In the genomic region with DNA sequence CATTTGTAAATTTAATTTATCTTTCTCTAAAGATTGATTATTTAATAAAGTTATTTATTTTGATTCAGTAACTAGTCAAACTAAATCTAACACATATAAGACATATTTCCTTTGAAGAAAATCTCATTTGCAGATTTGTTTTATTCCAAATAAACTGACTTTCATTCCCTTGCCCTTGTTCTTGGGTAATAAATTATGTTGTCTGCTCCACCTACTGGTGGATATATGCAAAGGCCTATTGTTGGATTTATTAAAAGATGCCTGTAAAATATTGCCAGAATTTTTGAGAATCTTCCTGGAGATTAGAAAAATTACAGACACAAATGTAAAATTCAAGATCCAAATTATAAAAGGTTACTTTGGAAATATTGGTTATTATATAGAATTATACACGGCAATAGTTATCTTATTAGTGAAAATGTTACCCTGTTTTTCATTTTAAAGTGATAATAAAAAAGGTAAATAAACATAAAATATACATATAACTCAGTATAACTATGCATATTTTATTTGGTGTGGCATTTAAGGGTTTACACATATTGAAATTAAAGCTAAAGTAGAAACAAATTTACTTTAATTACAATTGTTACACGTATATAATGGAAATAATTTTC, we compare ENCODE assay signal across 10 cellular contexts.
DNase-seq lines count a peak whose midpoint lies in the region; ATAC-seq, FAIRE-seq and TF ChIP-seq lines count a peak whose summit lies in the region.
"Had no signal": no experiment of that assay in that cellular context is flagged by ENCODE, and none has a peak within 500 bp of the region (broad histone marks: within the 10 kb centered on the region; RNA-seq: fewer than 3 reads in every experiment).

No MANE protein-coding gene starts in this region.

- no peaks in the 10 kb centered on the region for H3K4me1 ChIP-seq in astrocyte (ENCODE audit: insufficient read depth, low read length)
- H3K4me1 ChIP-seq in liver (ENCODE audit: control insufficient read depth in 4 of 4, insufficient read depth in 4 of 4, low read length in 3 of 4) = no peaks in the 10 kb centered on the region
- H3K4me1 ChIP-seq: HAP-1 had no signal

- H3K9me3 ChIP-seq in astrocyte (ENCODE audit: insufficient read depth, low read depth, low read length) = no peaks in the 10 kb centered on the region
- H3K9me3 ChIP-seq in liver (ENCODE audit: control insufficient read depth in 4 of 4, low read length in 3 of 4) = no peaks in the 10 kb centered on the region
- H3K9me3 ChIP-seq: HAP-1 had no signal

- H3K36me3 Mint-ChIP-seq in astrocyte (ENCODE audit: low read depth, unreplicated experiment) = no peaks in the 10 kb centered on the region
- no peaks in the 10 kb centered on the region for H3K36me3 Mint-ChIP-seq in activated naive CD8-positive, alpha-beta T cell treated with anti-CD3 and anti-CD28 coated beads, Interleukin-2, amount 50 U/mL, for 24 hours (ENCODE audit: low read depth)

- H3K27me3 Mint-ChIP-seq in astrocyte (ENCODE audit: low read depth, unreplicated experiment) = no peaks in the 10 kb centered on the region
- H3K27me3 Mint-ChIP-seq in activated naive CD8-positive, alpha-beta T cell treated with anti-CD3 and anti-CD28 coated beads, Interleukin-2, amount 50 U/mL, for 24 hours = no peaks in the 10 kb centered on the region

- no peak for FAIRE-seq in astrocyte (lab: Jason Lieb, UNC)

- H4K20me1 ChIP-seq in astrocyte (ENCODE audit: insufficient read depth, low read length) = no peaks in the 10 kb centered on the region

- peak; percentile 21 for DNase-seq in AG20443 (ENCODE audit: low spot score)
- DNase-seq in GM20000 (ENCODE audit: low spot score) = peak; percentile 8
- DNase-seq in NCI-H2081 (lab: John Stamatoyannopoulos, UW) = peak; percentile 41 to 63
- DNase-seq in astrocyte (ENCODE audit: low read depth) = peak; percentile 13
- no peak for DNase-seq in activated naive CD8-positive, alpha-beta T cell treated with anti-CD3 and anti-CD28 coated beads, Interleukin-2, amount 50 U/mL, for 24 hours

- no peak overlapping the region for H3K27ac Mint-ChIP-seq in astrocyte (ENCODE audit: unreplicated experiment)
- H3K27ac Mint-ChIP-seq in activated naive CD8-positive, alpha-beta T cell treated with anti-CD3 and anti-CD28 coated beads, Interleukin-2, amount 50 U/mL, for 24 hours = no peak overlapping the region

- no peak overlapping the region for H3K4me3 ChIP-seq in astrocyte (ENCODE audit: insufficient read depth, low read depth, low read length)
- no peak overlapping the region for H3K4me3 ChIP-seq in liver (ENCODE audit: low read depth in 1 of 3, low read length in 3 of 3)
- H3K4me3 ChIP-seq: HAP-1 had no signal

- H2AFZ ChIP-seq in astrocyte (ENCODE audit: low read depth, low read length) = no peak overlapping the region

- TF ChIP-seq CTCF in GM20000 (IDR thresholded peaks at IDR 0.05; ENCODE audit: extremely low read depth, missing control alignments) (peak; percentile 39), astrocyte (IDR thresholded peaks at IDR 0.05; ENCODE audit: insufficient read depth, low read depth, low read length) (peak; percentile 80), liver (IDR thresholded peaks at IDR 0.05; ENCODE audit: low read depth, low read length, missing input control) (peak; percentile 69)

- H3K27ac ChIP-seq in astrocyte (ENCODE audit: low read depth, low read length) (no peak overlapping the region), liver (ENCODE audit: low read depth in 1 of 2, low read length in 2 of 2) (no peak overlapping the region)
- H3K27ac ChIP-seq: epithelial cell of prostate had no signal

- H3K27me3 ChIP-seq in astrocyte (ENCODE audit: insufficient read depth, low read length) (no peaks in the 10 kb centered on the region), liver (ENCODE audit: control insufficient read depth in 4 of 4, insufficient read depth in 4 of 4, low read length in 3 of 4) (no peaks in the 10 kb centered on the region)

- WGBS in liver = 72% methylated on average over 2 of the region's 2 CpGs

- TF ChIP-seq RAD21 in liver (IDR thresholded peaks at IDR 0.05) = peak; percentile 73 to 78

- no peaks in the 10 kb centered on the region for H3K36me3 ChIP-seq in astrocyte (ENCODE audit: insufficient read depth, low read length)
- no peaks in the 10 kb centered on the region for H3K36me3 ChIP-seq in liver (ENCODE audit: control insufficient read depth in 4 of 4, insufficient read depth in 3 of 4, low read depth in 1 of 4, low read length in 3 of 4)
- H3K36me3 ChIP-seq: HAP-1 had no signal

- no peaks in the 10 kb centered on the region for H3K9me3 Mint-ChIP-seq in astrocyte (ENCODE audit: unreplicated experiment)
- no peaks in the 10 kb centered on the region for H3K9me3 Mint-ChIP-seq in activated naive CD8-positive, alpha-beta T cell treated with anti-CD3 and anti-CD28 coated beads, Interleukin-2, amount 50 U/mL, for 24 hours

- H3K4me3 Mint-ChIP-seq in astrocyte (ENCODE audit: unreplicated experiment) = no peak overlapping the region
- H3K4me3 Mint-ChIP-seq in activated naive CD8-positive, alpha-beta T cell treated with anti-CD3 and anti-CD28 coated beads, Interleukin-2, amount 50 U/mL, for 24 hours = no peak overlapping the region

- no peak overlapping the region for H3K4me2 ChIP-seq in astrocyte (ENCODE audit: low read length)

- no peak for ATAC-seq in activated naive CD8-positive, alpha-beta T cell treated with anti-CD3 and anti-CD28 coated beads, Interleukin-2, amount 50 U/mL, for 24 hours
- ATAC-seq in HG02884 (IDR thresholded peaks at IDR 0.05; ENCODE audit: unreplicated experiment) (no peak), HG03025 (IDR thresholded peaks at IDR 0.05; ENCODE audit: low FRiP score, unreplicated experiment) (no peak)

- H3K4me1 Mint-ChIP-seq in astrocyte (ENCODE audit: low read depth, unreplicated experiment) = no peaks in the 10 kb centered on the region
- H3K4me1 Mint-ChIP-seq in activated naive CD8-positive, alpha-beta T cell treated with anti-CD3 and anti-CD28 coated beads, Interleukin-2, amount 50 U/mL, for 24 hours = no peaks in the 10 kb centered on the region

- no peaks in the 10 kb centered on the region for H3K79me2 ChIP-seq in astrocyte (ENCODE audit: insufficient read depth, low read length)

- no peak overlapping the region for H3K9ac ChIP-seq in astrocyte (ENCODE audit: low read length)
- H3K9ac ChIP-seq in liver (ENCODE audit: low read depth in 1 of 2, low read length in 2 of 2) = no peak overlapping the region

TF ChIP-seq in liver, 16 proteins besides CTCF, POLR2A, EP300 and RAD21:
- no peak for TF ChIP-seq EGR1 (IDR thresholded peaks at IDR 0.05; ENCODE audit: low read depth in 2 of 2)
- no peak for TF ChIP-seq RXRA (IDR thresholded peaks at IDR 0.05)
- TF ChIP-seq FOXA2 (IDR thresholded peaks at IDR 0.05) = no peak
- TF ChIP-seq, protein P1, sequence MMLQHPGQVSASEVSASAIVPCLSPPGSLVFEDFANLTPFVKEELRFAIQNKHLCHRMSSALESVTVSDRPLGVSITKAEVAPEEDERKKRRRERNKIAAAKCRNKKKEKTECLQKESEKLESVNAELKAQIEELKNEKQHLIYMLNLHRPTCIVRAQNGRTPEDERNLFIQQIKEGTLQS (IDR thresholded peaks at IDR 0.05) = no peak
- TF ChIP-seq HNF4A (conservative IDR thresholded peaks at IDR 0.05) = no peak
- TF ChIP-seq JUND (IDR thresholded peaks at IDR 0.05) = no peak
- no peak for TF ChIP-seq TAF1 (conservative IDR thresholded peaks at IDR 0.05)
- no peak for TF ChIP-seq NR2F2 (IDR thresholded peaks at IDR 0.05)
- no peak for TF ChIP-seq SP1 (IDR thresholded peaks at IDR 0.05)
- TF ChIP-seq, protein P2, sequence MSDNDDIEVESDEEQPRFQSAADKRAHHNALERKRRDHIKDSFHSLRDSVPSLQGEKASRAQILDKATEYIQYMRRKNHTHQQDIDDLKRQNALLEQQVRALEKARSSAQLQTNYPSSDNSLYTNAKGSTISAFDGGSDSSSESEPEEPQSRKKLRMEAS (IDR thresholded peaks at IDR 0.05) = no peak
- TF ChIP-seq FOXA1 (IDR thresholded peaks at IDR 0.05) = no peak
- no peak for TF ChIP-seq HNF4G (IDR thresholded peaks at IDR 0.05)
- TF ChIP-seq, protein P3, sequence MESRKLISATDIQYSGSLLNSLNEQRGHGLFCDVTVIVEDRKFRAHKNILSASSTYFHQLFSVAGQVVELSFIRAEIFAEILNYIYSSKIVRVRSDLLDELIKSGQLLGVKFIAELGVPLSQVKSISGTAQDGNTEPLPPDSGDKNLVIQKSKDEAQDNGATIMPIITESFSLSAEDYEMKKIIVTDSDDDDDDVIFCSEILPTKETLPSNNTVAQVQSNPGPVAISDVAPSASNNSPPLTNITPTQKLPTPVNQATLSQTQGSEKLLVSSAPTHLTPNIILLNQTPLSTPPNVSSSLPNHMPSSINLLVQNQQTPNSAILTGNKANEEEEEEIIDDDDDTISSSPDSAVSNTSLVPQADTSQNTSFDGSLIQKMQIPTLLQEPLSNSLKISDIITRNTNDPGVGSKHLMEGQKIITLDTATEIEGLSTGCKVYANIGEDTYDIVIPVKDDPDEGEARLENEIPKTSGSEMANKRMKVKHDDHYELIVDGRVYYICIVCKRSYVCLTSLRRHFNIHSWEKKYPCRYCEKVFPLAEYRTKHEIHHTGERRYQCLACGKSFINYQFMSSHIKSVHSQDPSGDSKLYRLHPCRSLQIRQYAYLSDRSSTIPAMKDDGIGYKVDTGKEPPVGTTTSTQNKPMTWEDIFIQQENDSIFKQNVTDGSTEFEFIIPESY (IDR thresholded peaks at IDR 0.05) = no peak
